In the genomic region with DNA sequence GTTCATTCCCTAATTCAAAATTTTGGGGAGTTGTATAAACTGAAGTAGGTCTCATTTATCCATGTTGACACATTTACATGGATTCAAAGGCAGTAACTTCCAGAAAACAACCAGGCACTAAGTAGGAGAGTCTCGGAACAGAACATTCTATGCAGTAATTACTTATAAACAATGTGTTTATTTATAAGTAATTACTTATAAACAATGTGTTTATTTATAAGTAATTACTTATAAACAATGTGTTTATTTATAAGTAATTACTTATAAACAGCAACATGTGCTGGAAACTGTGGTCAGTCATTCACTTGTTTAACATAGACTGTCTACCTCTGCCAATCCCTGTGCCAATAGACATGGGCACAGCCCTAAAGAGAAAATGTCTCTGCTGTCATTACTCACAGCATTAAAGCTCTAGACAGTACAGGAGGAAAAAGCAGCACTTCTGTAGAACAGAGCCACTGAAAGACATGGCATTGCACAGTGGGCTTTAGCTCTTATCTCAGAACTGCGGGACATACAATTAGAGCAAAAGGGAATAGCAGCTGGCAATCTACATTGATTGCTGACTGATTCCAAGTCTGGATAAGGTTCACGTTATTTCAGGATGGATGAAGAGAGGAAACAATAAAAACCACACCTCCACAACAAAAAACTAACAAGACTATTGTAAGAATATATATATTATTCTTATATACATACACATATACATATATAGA, we compare ENCODE assay signal across 18 cellular contexts.
"Had no signal": no experiment of that assay in that cellular context is flagged by ENCODE, and none has a peak within 500 bp of the region (broad histone marks: within the 10 kb centered on the region; RNA-seq: fewer than 3 reads in every experiment).

No MANE protein-coding gene starts in this region.

- H3K4me3 ChIP-seq: coronary artery, gastrocnemius medialis, sigmoid colon, skin epidermis, stomach, thoracic aorta, transverse colon had no signal

- H3K9me3 ChIP-seq: gastrocnemius medialis had no signal

- H3K4me3 Mint-ChIP-seq: naive thymus-derived CD4-positive, alpha-beta T cell; nephron progenitor cell had no signal

- DNase-seq: effector CD4-positive, alpha-beta T cell; gastrocnemius medialis; glutamatergic neuron; islet precursor cell; left cardiac atrium; naive thymus-derived CD4-positive, alpha-beta T cell; nephron progenitor cell; posterior cingulate gyrus; sigmoid colon; stimulated activated CD4-positive, alpha-beta T cell treated with anti-CD3 and anti-CD28 coated beads, Interleukin-12 subunit alpha, Interleukin-12 subunit beta, amount 100 ng/mL, for 4 hours; stimulated activated naive CD4-positive, alpha-beta T cell; stomach; substantia nigra; transverse colon had no signal

- H3K27ac ChIP-seq: coronary artery, gastrocnemius medialis, sigmoid colon, skin epidermis, stomach, thoracic aorta, transverse colon had no signal

- H3K27ac Mint-ChIP-seq: naive thymus-derived CD4-positive, alpha-beta T cell; nephron progenitor cell had no signal

- H3K27me3 ChIP-seq: gastrocnemius medialis, sigmoid colon, stomach, transverse colon had no signal

- H3K4me1 ChIP-seq: gastrocnemius medialis, sigmoid colon had no signal

- H3K36me3 ChIP-seq: gastrocnemius medialis, sigmoid colon, stomach, thoracic aorta, transverse colon had no signal

- ATAC-seq: esophagus mucosa; gastrocnemius medialis; left cardiac atrium; naive thymus-derived CD4-positive, alpha-beta T cell had no signal

- H3K4me1 Mint-ChIP-seq: naive thymus-derived CD4-positive, alpha-beta T cell; nephron progenitor cell had no signal
